14 cellular contexts compared by ENCODE assay signal in genomic region chr1:111598534-111598933, GRCh38. TPM values are rescaled to one million over a fixed set of nuclear protein-coding genes. Genes with fewer than 3 reads are reported as not detected.
DNase-seq lines count a peak whose midpoint lies in the region; ATAC-seq and TF ChIP-seq lines count a peak whose summit lies in the region.
"Had no signal": no experiment of that assay in that cellular context is flagged by ENCODE, and none has a peak within 500 bp of the region (broad histone marks: within the 10 kb centered on the region; RNA-seq: fewer than 3 reads in every experiment).

No MANE protein-coding gene starts in this region.

- ATAC-seq in activated CD4-positive, alpha-beta T cell treated with anti-CD3 and anti-CD28 coated beads for 36 hours: peak; percentile 21
- peak; percentile 59 for ATAC-seq in stimulated activated effector memory CD8-positive, alpha-beta T cell treated with anti-CD3 and anti-CD28 coated beads, Interleukin-12 subunit alpha, Interleukin-12 subunit beta, amount 100 ng/mL, for 72 hours
- ATAC-seq: Panc1 had no signal

- H4K20me1 ChIP-seq in OCI-LY3 (ENCODE audit: insufficient read depth, low read length): no peaks in the 10 kb centered on the region
- no peaks in the 10 kb centered on the region for H4K20me1 ChIP-seq in PC-9 (ENCODE audit: insufficient read depth)

- BruUV-seq in PC-9 (replicated peaks; lab: Mats Ljungman, UMichigan): no TSS peak

- no peaks in the 10 kb centered on the region for H3K9me3 Mint-ChIP-seq in activated CD4-positive, alpha-beta T cell treated with anti-CD3 and anti-CD28 coated beads for 36 hours (ENCODE audit: low read depth)
- H3K9me3 Mint-ChIP-seq in stimulated activated effector memory CD8-positive, alpha-beta T cell treated with anti-CD3 and anti-CD28 coated beads, Interleukin-12 subunit alpha, Interleukin-12 subunit beta, amount 100 ng/mL, for 72 hours: no peaks in the 10 kb centered on the region

- DNase-seq in activated CD4-positive, alpha-beta T cell treated with anti-CD3 and anti-CD28 coated beads for 36 hours: peak; percentile 51
- DNase-seq in activated CD4-positive, alpha-beta T cell treated with anti-CD3 and anti-CD28 coated beads, Interleukin-2, amount 50 U/mL, for 48 hours: no peak
- peak; percentile 27 for DNase-seq in central memory CD4-positive, alpha-beta T cell
- no peak for DNase-seq in stimulated activated effector memory CD8-positive, alpha-beta T cell treated with anti-CD3 and anti-CD28 coated beads, Interleukin-12 subunit alpha, Interleukin-12 subunit beta, amount 100 ng/mL, for 72 hours (ENCODE audit: low spot score in 2 of 2)
- DNase-seq in DMS153 (lab: John Stamatoyannopoulos, UW): no peak
- no peak for DNase-seq in NCI-H82 treated with DMSO at 0.1 percent for 48 hours (lab: John Stamatoyannopoulos, UW; ENCODE audit: unreplicated experiment)
- no peak for DNase-seq in PC-9
- DNase-seq: DMS 273 treated with DMSO at 0.1 percent for 48 hours, dorsolateral prefrontal cortex, MM.1S, NCI-H2171 had no signal

- no peaks in the 10 kb centered on the region for H3K36me3 ChIP-seq in OCI-LY3 (replicated peaks; ENCODE audit: low read depth, low read length)
- H3K36me3 ChIP-seq in PC-9 (ENCODE audit: low read depth): no peaks in the 10 kb centered on the region
- H3K36me3 ChIP-seq: neutrophil had no signal

- H3F3A ChIP-seq in PC-9 (ENCODE audit: insufficient read depth, low read depth): peaks cover 14% of the 10 kb centered on the region

- H3K27ac ChIP-seq in OCI-LY3 (ENCODE audit: low read length): peak overlapping the region; percentile 100
- H3K27ac ChIP-seq in PC-9: no peak overlapping the region
- H3K27ac ChIP-seq: dorsolateral prefrontal cortex, neutrophil had no signal

- no peaks in the 10 kb centered on the region for H3K9me3 ChIP-seq in OCI-LY3 (ENCODE audit: insufficient read depth, low read length)
- H3K9me3 ChIP-seq in PC-9 (ENCODE audit: insufficient read depth, low read depth): no peaks in the 10 kb centered on the region
- H3K9me3 ChIP-seq: neutrophil had no signal

- H3K27ac Mint-ChIP-seq in activated CD4-positive, alpha-beta T cell treated with anti-CD3 and anti-CD28 coated beads for 36 hours: peak overlapping the region; percentile 94
- H3K27ac Mint-ChIP-seq in stimulated activated effector memory CD8-positive, alpha-beta T cell treated with anti-CD3 and anti-CD28 coated beads, Interleukin-12 subunit alpha, Interleukin-12 subunit beta, amount 100 ng/mL, for 72 hours: peak overlapping the region; percentile 96

- H3K36me3 Mint-ChIP-seq in activated CD4-positive, alpha-beta T cell treated with anti-CD3 and anti-CD28 coated beads for 36 hours (ENCODE audit: low read depth): peaks cover 6% of the 10 kb centered on the region
- peaks cover 36% of the 10 kb centered on the region for H3K36me3 Mint-ChIP-seq in stimulated activated effector memory CD8-positive, alpha-beta T cell treated with anti-CD3 and anti-CD28 coated beads, Interleukin-12 subunit alpha, Interleukin-12 subunit beta, amount 100 ng/mL, for 72 hours

- H3K4me2 ChIP-seq in OCI-LY3 (ENCODE audit: low read length): peak overlapping the region; percentile 48
- no peak overlapping the region for H3K4me2 ChIP-seq in PC-9

- peaks cover 98% of the 10 kb centered on the region for H3K4me1 ChIP-seq in OCI-LY3 (ENCODE audit: low read length)
- H3K4me1 ChIP-seq in PC-9 (replicated peaks; ENCODE audit: insufficient read depth): peaks cover 21% of the 10 kb centered on the region

- POLR2A ChIA-PET in activated CD4-positive, alpha-beta T cell treated with anti-CD3 and anti-CD28 coated beads for 36 hours (lab: Charles Lee): no interaction called here
- POLR2A ChIA-PET in PC-9 (lab: Charles Lee; ENCODE audit: unreplicated experiment): no interaction called here

- H3K79me2 ChIP-seq in OCI-LY3 (ENCODE audit: low read length) (peaks cover 36% of the 10 kb centered on the region), PC-9 (ENCODE audit: low read depth) (no peaks in the 10 kb centered on the region)

- H3K27me3 ChIP-seq in OCI-LY3 (ENCODE audit: low read depth, low read length): no peaks in the 10 kb centered on the region
- no peaks in the 10 kb centered on the region for H3K27me3 ChIP-seq in PC-9 (ENCODE audit: insufficient read depth, low read depth)
- H3K27me3 ChIP-seq: dorsolateral prefrontal cortex, neutrophil had no signal

- H3K4me3 Mint-ChIP-seq in activated CD4-positive, alpha-beta T cell treated with anti-CD3 and anti-CD28 coated beads for 36 hours: peak overlapping the region; percentile 48
- H3K4me3 Mint-ChIP-seq in stimulated activated effector memory CD8-positive, alpha-beta T cell treated with anti-CD3 and anti-CD28 coated beads, Interleukin-12 subunit alpha, Interleukin-12 subunit beta, amount 100 ng/mL, for 72 hours: peak overlapping the region; percentile 74

- peaks cover 96% of the 10 kb centered on the region for H3K4me1 Mint-ChIP-seq in activated CD4-positive, alpha-beta T cell treated with anti-CD3 and anti-CD28 coated beads for 36 hours
- peaks cover 95% of the 10 kb centered on the region for H3K4me1 Mint-ChIP-seq in stimulated activated effector memory CD8-positive, alpha-beta T cell treated with anti-CD3 and anti-CD28 coated beads, Interleukin-12 subunit alpha, Interleukin-12 subunit beta, amount 100 ng/mL, for 72 hours

- CTCF ChIA-PET in activated CD4-positive, alpha-beta T cell treated with anti-CD3 and anti-CD28 coated beads for 36 hours (lab: Charles Lee): interaction anchor here (1.0 to 1.8 kb wide), 6 partner anchors 13 to 82 kb away, joined by 3 to 5 read pairs (median 4); partner anchors contain the start of gene RAP1A
- CTCF ChIA-PET in PC-9 (lab: Charles Lee): no interaction called here

- H3K4me3 ChIP-seq in OCI-LY3 (ENCODE audit: low read length): 0 out of 2 replicates have a peak overlapping the region, but pooled peaks have one; percentile 11
- no peak overlapping the region for H3K4me3 ChIP-seq in PC-9
- H3K4me3 ChIP-seq: dorsolateral prefrontal cortex had no signal

- no peaks in the 10 kb centered on the region for H3K9me2 ChIP-seq in PC-9 (ENCODE audit: insufficient read depth)

- intact Hi-C loops in activated CD4-positive, alpha-beta T cell treated with anti-CD3 and anti-CD28 coated beads for 36 hours (cut with DNase I, micrococcal nuclease): loop anchor here in 1 of 2 experiments (10.0 kb wide), 1 partner anchor 454 kb away; the partner anchor contains the start of genes CEPT1 and DRAM2
- intact Hi-C loops in PC-9 (cut with micrococcal nuclease; ENCODE audit: unreplicated experiment): no loop called here

- no peaks in the 10 kb centered on the region for H3K27me3 Mint-ChIP-seq in activated CD4-positive, alpha-beta T cell treated with anti-CD3 and anti-CD28 coated beads for 36 hours

- peak overlapping the region; percentile 68 for H3K9ac ChIP-seq in OCI-LY3 (ENCODE audit: low read length)

- TF ChIP-seq CTCF in OCI-LY3 (IDR thresholded peaks at IDR 0.05; ENCODE audit: low read depth, low read length): no peak
- TF ChIP-seq CTCF in PC-9 (conservative IDR thresholded peaks at IDR 0.05): no peak

- H2AFZ ChIP-seq in OCI-LY3 (ENCODE audit: low read depth, low read length) (peak overlapping the region; percentile 60; the same call in 1 of the 2 replicates), PC-9 (no peak overlapping the region)

RNA-seq across cellular contexts. Expression of gene RAP1A, which starts 21.1 kb away (rescaled TPM):
- total RNA-seq in activated CD4-positive, alpha-beta T cell treated with anti-CD3 and anti-CD28 coated beads for 36 hours: 100 to 1,000 TPM; 182 to 214 TPM
- total RNA-seq in PC-9 (2021): 45.4 and 55.2 TPM in 2 replicates

Comparison
In these comparisons a context has a peak if more than half of its experiments do, and no peak if none do; other contexts are left out.
1. DNase-seq: peak in activated CD4-positive, alpha-beta T cell treated with anti-CD3 and anti-CD28 coated beads for 36 hours (single experiment) and central memory CD4-positive, alpha-beta T cell (single experiment); none in activated CD4-positive, alpha-beta T cell treated with anti-CD3 and anti-CD28 coated beads, Interleukin-2, amount 50 U/mL, for 48 hours (0 of 2), stimulated activated effector memory CD8-positive, alpha-beta T cell treated with anti-CD3 and anti-CD28 coated beads, Interleukin-12 subunit alpha, Interleukin-12 subunit beta, amount 100 ng/mL, for 72 hours (0 of 2), DMS153 (single experiment), NCI-H82 treated with DMSO at 0.1 percent for 48 hours (single experiment) and PC-9 (0 of 2).